ENCODE assay signal across 8 cellular contexts in the genomic region with DNA sequence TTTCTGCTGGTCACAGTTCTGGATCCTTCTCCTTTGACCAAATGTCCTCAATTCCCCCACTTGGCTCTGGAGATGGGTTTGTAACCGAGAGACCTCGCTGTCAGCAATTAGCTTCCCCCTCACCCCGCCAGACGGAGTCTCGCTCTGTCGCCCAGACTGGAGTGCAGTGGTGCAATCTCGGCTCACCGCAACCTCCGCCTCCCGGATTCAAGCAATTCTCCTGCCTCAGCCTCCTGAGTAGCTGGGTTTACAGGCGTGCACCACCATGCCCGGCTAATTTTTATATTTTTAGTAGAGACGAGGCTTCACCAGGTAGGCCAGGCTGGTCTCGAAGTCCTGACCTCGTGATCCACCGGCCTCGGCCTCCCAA. TPM values are rescaled to one million over a fixed set of nuclear protein-coding genes. Genes with fewer than 3 reads are reported as not detected.
DNase-seq lines count a peak whose midpoint lies in the region; ATAC-seq and TF ChIP-seq lines count a peak whose summit lies in the region.
"Not testable (repeated sequence)": the region's sequence is repeated elsewhere in the genome, so short reads cannot be mapped to it uniquely, and the experiment has no call there.

No MANE protein-coding gene starts in this region.

- H3K27me3 Mint-ChIP-seq in activated naive CD4-positive, alpha-beta T cell treated with anti-CD3 and anti-CD28 coated beads for 36 hours (ENCODE audit: low read depth); natural killer cell (ENCODE audit: low read depth in 2 of 2); stimulated activated naive B cell treated with anti-CD40 and anti-IgM and Interleukin-4, amounts not matched to agents 10 μg/mL and 1 μg/mL and 100 μg/mL, for 72 hours: not testable (repeated sequence)

- H3K9me2 ChIP-seq in hepatocyte (replicated peaks; ENCODE audit: insufficient read depth): not testable (repeated sequence)

- CTCF ChIA-PET in BJ (lab: Yijun Ruan, JAX): interaction anchor here (0.8 to 2.1 kb wide), 6 partner anchors 9 to 864 kb away, joined by 3 to 11 read pairs (median 3); no protein-coding TSS in a partner anchor
- CTCF ChIA-PET in RWPE1 (lab: Yijun Ruan, JAX): interaction anchor here (0.6 to 2.5 kb wide), 5 partner anchors 20 to 368 kb away, joined by 3 to 14 read pairs (median 3); no protein-coding TSS in a partner anchor
- CTCF ChIA-PET in activated naive CD4-positive, alpha-beta T cell treated with anti-CD3 and anti-CD28 coated beads for 36 hours (lab: Charles Lee): interaction anchor here (0.7 to 1.8 kb wide), 4 partner anchors 23 to 108 kb away, joined by 3 to 13 read pairs (median 4); no protein-coding TSS in a partner anchor

- H3K9me3 Mint-ChIP-seq in activated naive CD4-positive, alpha-beta T cell treated with anti-CD3 and anti-CD28 coated beads for 36 hours; natural killer cell; stimulated activated naive B cell treated with anti-CD40 and anti-IgM and Interleukin-4, amounts not matched to agents 10 μg/mL and 1 μg/mL and 100 μg/mL, for 72 hours: not testable (repeated sequence)

- H3K27me3 ChIP-seq in BJ (ENCODE audit: control insufficient read depth, insufficient read depth, low read length); HL-60 (ENCODE audit: insufficient read depth, poor library complexity, severe bottlenecking); dorsolateral prefrontal cortex; hepatocyte: not testable (repeated sequence)

- H3K27ac ChIP-seq in HL-60 (replicated peaks) (peak overlapping the region; percentile 79), RWPE1 (peak overlapping the region; percentile 92), dorsolateral prefrontal cortex (peak overlapping the region in 58 of 59 donors; percentile 73 to 97 (median 92)), hepatocyte (peak overlapping the region; percentile 92)

- not testable (repeated sequence) for TF ChIP-seq CTCF in BJ (IDR thresholded peaks at IDR 0.05; ENCODE audit: insufficient read depth, low read depth, low read length); HL-60 (IDR thresholded peaks at IDR 0.05; ENCODE audit: insufficient read depth, low read length); RWPE1 (conservative IDR thresholded peaks at IDR 0.05; ENCODE audit: low read depth); dorsolateral prefrontal cortex (IDR thresholded peaks at IDR 0.05 in 54 of 56, conservative IDR thresholded peaks at IDR 0.05 in 2 of 56; ENCODE audit: low read depth in 1 of 56, partially characterized antibody in 56 of 56); hepatocyte (IDR thresholded peaks at IDR 0.05; ENCODE audit: poor library complexity); natural killer cell (IDR thresholded peaks at IDR 0.05)

- not testable (repeated sequence) for DNase-seq in BJ (ENCODE audit: low read depth); RWPE1 (ENCODE audit: low spot score); activated naive CD4-positive, alpha-beta T cell treated with anti-CD3 and anti-CD28 coated beads for 36 hours; dorsolateral prefrontal cortex; hepatocyte (ENCODE audit: low spot score); natural killer cell; stimulated activated naive B cell treated with anti-CD40 and anti-IgM and Interleukin-4, amounts not matched to agents 10 μg/mL and 1 μg/mL and 100 μg/mL, for 72 hours
- DNase-seq in HL-60 (ENCODE audit: low read depth in 1 of 2, low spot score in 1 of 2): peak in 1 of 2 experiments; percentile 75

- H3K36me3 Mint-ChIP-seq in activated naive CD4-positive, alpha-beta T cell treated with anti-CD3 and anti-CD28 coated beads for 36 hours (ENCODE audit: low read depth); natural killer cell; stimulated activated naive B cell treated with anti-CD40 and anti-IgM and Interleukin-4, amounts not matched to agents 10 μg/mL and 1 μg/mL and 100 μg/mL, for 72 hours: not testable (repeated sequence)

- intact Hi-C loops in activated naive CD4-positive, alpha-beta T cell treated with anti-CD3 and anti-CD28 coated beads for 36 hours (cut with micrococcal nuclease): loop anchor here (2.0 to 5.0 kb wide), 2 partner anchors 35 to 360 kb away; no protein-coding TSS in a partner anchor
- intact Hi-C loops in dorsolateral prefrontal cortex (cut with DNase I): loop anchor here in 1 of 2 donors (2.0 kb wide), 1 partner anchor 158 kb away; a partner anchor contains a TSS
- intact Hi-C loops in natural killer cell (cut with micrococcal nuclease): loop anchor here (2.0 kb wide), 1 partner anchor 50 kb away; no protein-coding TSS in a partner anchor

- H3K4me2 ChIP-seq in hepatocyte: peak overlapping the region; percentile 83

- peak overlapping the region; percentile 90 for H3K27ac Mint-ChIP-seq in activated naive CD4-positive, alpha-beta T cell treated with anti-CD3 and anti-CD28 coated beads for 36 hours
- peak overlapping the region; percentile 97 to 98 for H3K27ac Mint-ChIP-seq in natural killer cell
- H3K27ac Mint-ChIP-seq in stimulated activated naive B cell treated with anti-CD40 and anti-IgM and Interleukin-4, amounts not matched to agents 10 μg/mL and 1 μg/mL and 100 μg/mL, for 72 hours: peak overlapping the region; percentile 99

- peak overlapping the region; percentile 58 for H3K4me3 ChIP-seq in BJ (ENCODE audit: low read depth, low read length)
- peak overlapping the region; percentile 80 for H3K4me3 ChIP-seq in HL-60 (replicated peaks; ENCODE audit: insufficient read depth, low read length)
- H3K4me3 ChIP-seq in dorsolateral prefrontal cortex: peak overlapping the region; percentile 53 to 98 (median 78)
- not testable (repeated sequence) for H3K4me3 ChIP-seq in hepatocyte

- POLR2A ChIA-PET in BJ (lab: Charles Lee) (interaction anchor here (0.7 kb wide), 1 partner anchor 60 kb away, joined by 3 read pairs; no protein-coding TSS in a partner anchor), RWPE1 (lab: Yijun Ruan, JAX; ENCODE audit: low non-redundant PET) (interaction anchor here (1.3 to 2.6 kb wide), 3 partner anchors 11 to 25 kb away, joined by 3 to 14 read pairs (median 7); no protein-coding TSS in a partner anchor)

- not testable (repeated sequence) for H3K79me2 ChIP-seq in hepatocyte

- H2AFZ ChIP-seq in hepatocyte: peak overlapping the region; percentile 73

- not testable (repeated sequence) for H3K4me1 ChIP-seq in hepatocyte (ENCODE audit: insufficient read depth)

- peak overlapping the region; percentile 95 for H3K4me3 Mint-ChIP-seq in activated naive CD4-positive, alpha-beta T cell treated with anti-CD3 and anti-CD28 coated beads for 36 hours
- peak overlapping the region; percentile 95 for H3K4me3 Mint-ChIP-seq in natural killer cell
- H3K4me3 Mint-ChIP-seq in stimulated activated naive B cell treated with anti-CD40 and anti-IgM and Interleukin-4, amounts not matched to agents 10 μg/mL and 1 μg/mL and 100 μg/mL, for 72 hours: peak overlapping the region; percentile 85 to 98

- H3K9me3 ChIP-seq in hepatocyte (ENCODE audit: low read depth): not testable (repeated sequence)

- ATAC-seq in natural killer cell; stimulated activated naive B cell treated with anti-CD40 and anti-IgM and Interleukin-4, amounts not matched to agents 10 μg/mL and 1 μg/mL and 100 μg/mL, for 72 hours (replicated peaks): not testable (repeated sequence)

- not testable (repeated sequence) for H3K4me1 Mint-ChIP-seq in activated naive CD4-positive, alpha-beta T cell treated with anti-CD3 and anti-CD28 coated beads for 36 hours (ENCODE audit: low read depth)
- H3K4me1 Mint-ChIP-seq in natural killer cell: peaks cover 18 to 21% of the 10 kb centered on the region in 2 donors
- H3K4me1 Mint-ChIP-seq in stimulated activated naive B cell treated with anti-CD40 and anti-IgM and Interleukin-4, amounts not matched to agents 10 μg/mL and 1 μg/mL and 100 μg/mL, for 72 hours: peaks cover 7 to 13% of the 10 kb centered on the region in 2 donors

- not testable (repeated sequence) for H4K20me1 ChIP-seq in hepatocyte (ENCODE audit: insufficient read depth, poor library complexity, severe bottlenecking)

- 72% methylated on average over 16 of the region's 17 CpGs for WGBS in hepatocyte (ENCODE audit: low lambda C conversion rate, missing lambda C conversion rate)

- not testable (repeated sequence) for H3K36me3 ChIP-seq in BJ (ENCODE audit: control insufficient read depth, insufficient read depth, low read length); hepatocyte (replicated peaks; ENCODE audit: insufficient read depth, low read depth)

RNA-seq across cellular contexts. Expression of a gene that starts 21.3 kb away (rescaled TPM):
- 19.3 and 25.8 TPM in 2 replicates for polyA plus RNA-seq in BJ (2011; rRNA removed)
- polyA minus RNA-seq in BJ (2011; rRNA and poly(A)+ RNA removed): 32.4 and 61.4 TPM in 2 replicates
- 100 to 1,000 TPM; 157 to 171 TPM for total RNA-seq in activated naive CD4-positive, alpha-beta T cell treated with anti-CD3 and anti-CD28 coated beads for 36 hours
- 100 to 1,000 TPM; 234 to 434 (median 347) TPM for total RNA-seq in dorsolateral prefrontal cortex
- total RNA-seq in hepatocyte: 76.8 and 118 TPM in 2 replicates
- polyA plus RNA-seq in hepatocyte: 44.6 and 48.2 TPM in 2 replicates
- total RNA-seq in natural killer cell: 100 to 1,000 TPM; 249 to 275 (median 274) TPM
